In the genomic region with DNA sequence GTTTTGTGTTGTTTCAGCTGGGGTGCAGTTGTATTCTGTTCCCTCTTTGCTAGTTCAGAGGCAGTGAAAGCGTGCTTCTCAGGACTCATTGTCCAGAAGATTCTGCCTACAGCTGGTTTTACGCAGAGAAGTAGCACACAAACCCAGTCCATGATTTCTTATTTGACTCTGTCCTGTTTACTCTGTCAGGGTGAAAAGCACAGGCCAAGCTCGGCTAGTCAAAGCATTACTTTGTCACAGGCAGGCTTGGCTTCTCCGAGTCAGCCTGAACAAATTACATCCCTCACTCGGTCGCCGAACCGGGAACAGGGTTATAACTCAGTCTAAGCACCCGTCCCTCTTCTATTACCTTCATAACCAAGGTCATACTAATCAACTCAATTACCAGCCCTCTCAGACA, we compare ENCODE assay signal across 1 cellular context.
TF ChIP-seq lines count a peak whose summit lies in the region.

No MANE protein-coding gene starts in this region.

TF ChIP-seq in liver, 16 proteins besides CTCF, POLR2A, EP300 and RAD21 (continued from another document):
- TF ChIP-seq, protein P1, sequence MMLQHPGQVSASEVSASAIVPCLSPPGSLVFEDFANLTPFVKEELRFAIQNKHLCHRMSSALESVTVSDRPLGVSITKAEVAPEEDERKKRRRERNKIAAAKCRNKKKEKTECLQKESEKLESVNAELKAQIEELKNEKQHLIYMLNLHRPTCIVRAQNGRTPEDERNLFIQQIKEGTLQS (IDR thresholded peaks at IDR 0.05), result no peak
- TF ChIP-seq NR2F2 (IDR thresholded peaks at IDR 0.05) (no peak), HNF4A (conservative IDR thresholded peaks at IDR 0.05) (peak in 1 of 2 donors; percentile 14), JUND (IDR thresholded peaks at IDR 0.05) (no peak), GABPA (IDR thresholded peaks at IDR 0.05 in 1 of 2, conservative IDR thresholded peaks at IDR 0.05 in 1 of 2) (no peak), HNF4G (IDR thresholded peaks at IDR 0.05) (no peak), FOXA2 (IDR thresholded peaks at IDR 0.05) (peak; percentile 29), ZBTB33 (IDR thresholded peaks at IDR 0.05) (no peak)
- TF ChIP-seq, protein P2, sequence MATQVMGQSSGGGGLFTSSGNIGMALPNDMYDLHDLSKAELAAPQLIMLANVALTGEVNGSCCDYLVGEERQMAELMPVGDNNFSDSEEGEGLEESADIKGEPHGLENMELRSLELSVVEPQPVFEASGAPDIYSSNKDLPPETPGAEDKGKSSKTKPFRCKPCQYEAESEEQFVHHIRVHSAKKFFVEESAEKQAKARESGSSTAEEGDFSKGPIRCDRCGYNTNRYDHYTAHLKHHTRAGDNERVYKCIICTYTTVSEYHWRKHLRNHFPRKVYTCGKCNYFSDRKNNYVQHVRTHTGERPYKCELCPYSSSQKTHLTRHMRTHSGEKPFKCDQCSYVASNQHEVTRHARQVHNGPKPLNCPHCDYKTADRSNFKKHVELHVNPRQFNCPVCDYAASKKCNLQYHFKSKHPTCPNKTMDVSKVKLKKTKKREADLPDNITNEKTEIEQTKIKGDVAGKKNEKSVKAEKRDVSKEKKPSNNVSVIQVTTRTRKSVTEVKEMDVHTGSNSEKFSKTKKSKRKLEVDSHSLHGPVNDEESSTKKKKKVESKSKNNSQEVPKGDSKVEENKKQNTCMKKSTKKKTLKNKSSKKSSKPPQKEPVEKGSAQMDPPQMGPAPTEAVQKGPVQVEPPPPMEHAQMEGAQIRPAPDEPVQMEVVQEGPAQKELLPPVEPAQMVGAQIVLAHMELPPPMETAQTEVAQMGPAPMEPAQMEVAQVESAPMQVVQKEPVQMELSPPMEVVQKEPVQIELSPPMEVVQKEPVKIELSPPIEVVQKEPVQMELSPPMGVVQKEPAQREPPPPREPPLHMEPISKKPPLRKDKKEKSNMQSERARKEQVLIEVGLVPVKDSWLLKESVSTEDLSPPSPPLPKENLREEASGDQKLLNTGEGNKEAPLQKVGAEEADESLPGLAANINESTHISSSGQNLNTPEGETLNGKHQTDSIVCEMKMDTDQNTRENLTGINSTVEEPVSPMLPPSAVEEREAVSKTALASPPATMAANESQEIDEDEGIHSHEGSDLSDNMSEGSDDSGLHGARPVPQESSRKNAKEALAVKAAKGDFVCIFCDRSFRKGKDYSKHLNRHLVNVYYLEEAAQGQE (IDR thresholded peaks at IDR 0.05), result no peak
